ENCODE assay signal across 12 cellular contexts in genomic region chr1:40664167-40664537, GRCh38.
DNase-seq lines count a peak whose midpoint lies in the region; ATAC-seq and TF ChIP-seq lines count a peak whose summit lies in the region.
"Had no signal": no experiment of that assay in that cellular context is flagged by ENCODE, and none has a peak within 500 bp of the region (broad histone marks: within the 10 kb centered on the region; RNA-seq: fewer than 3 reads in every experiment).

No MANE protein-coding gene starts in this region.

- peaks cover 0 to 55% (median 16%) of the 10 kb centered on the region in 11 experiments; a peak in 12 of 22 replicates for H4K20me1 ChIP-seq in BLaER1 treated with 17β-estradiol and CSF1 and Interleukin-3, amounts not matched to agents 10 nM and 100 nM
- H4K20me1 ChIP-seq in DND-41 (ENCODE audit: insufficient read depth, low read length) (peaks cover 37% of the 10 kb centered on the region), OCI-LY3 (ENCODE audit: insufficient read depth, low read length) (no peaks in the 10 kb centered on the region)

- H3K4me3 ChIP-seq in BLaER1 treated with 17β-estradiol and CSF1 and Interleukin-3, amounts not matched to agents 10 nM and 100 nM = peak overlapping the region in 5 of 10 experiments; percentile 65 to 76 (median 70); a peak in 10 of 20 replicates
- peak overlapping the region in 1 of 2 experiments; percentile 81; a peak in 2 of 4 replicates for H3K4me3 ChIP-seq in DND-41 (ENCODE audit: low read depth in 1 of 2, low read length in 2 of 2)
- peak overlapping the region; percentile 87 for H3K4me3 ChIP-seq in OCI-LY3 (ENCODE audit: low read length)
- peak overlapping the region; percentile 81; the same call in 1 of the 2 replicates for H3K4me3 ChIP-seq in iPS-20b (ENCODE audit: low read length)

- no peaks in the 10 kb centered on the region for H3K27me3 ChIP-seq in BLaER1 treated with 17β-estradiol and CSF1 and Interleukin-3, amounts not matched to agents 10 nM and 100 nM
- H3K27me3 ChIP-seq in DND-41 (ENCODE audit: insufficient read depth, low read length, poor library complexity) (no peaks in the 10 kb centered on the region), OCI-LY3 (ENCODE audit: low read depth, low read length) (no peaks in the 10 kb centered on the region), iPS-20b (ENCODE audit: insufficient read depth, low read length) (no peaks in the 10 kb centered on the region)

- H3K4me1 ChIP-seq in BLaER1 treated with 17β-estradiol and CSF1 and Interleukin-3, amounts not matched to agents 10 nM and 100 nM = peaks cover 45 to 87% (median 76%) of the 10 kb centered on the region in 10 experiments
- peaks cover 68% of the 10 kb centered on the region for H3K4me1 ChIP-seq in DND-41 (ENCODE audit: insufficient read depth, low read length)
- H3K4me1 ChIP-seq in OCI-LY3 (ENCODE audit: low read length) = peaks cover 35% of the 10 kb centered on the region
- H3K4me1 ChIP-seq in iPS-20b (ENCODE audit: insufficient read depth, low read length) = peaks cover 19% of the 10 kb centered on the region

- TF ChIP-seq CTCF in DND-41 (IDR thresholded peaks at IDR 0.05; ENCODE audit: borderline replicate concordance, extremely low read depth, low read length, poor library complexity, severe bottlenecking) = no peak
- no peak for TF ChIP-seq CTCF in OCI-LY3 (IDR thresholded peaks at IDR 0.05; ENCODE audit: low read depth, low read length)

- peak; percentile 37 for DNase-seq in DND-41
- no peak for DNase-seq in COLO829 (ENCODE audit: low spot score)
- DNase-seq in NOMO-1 (lab: John Stamatoyannopoulos, UW; ENCODE audit: unreplicated experiment in 2 of 2) = no peak
- DNase-seq in activated gamma-delta T cell treated with Interleukin-2 at 50 U/mL for 16 hours = no peak
- DNase-seq: amygdala, midbrain, NCI-H146 had no signal

- H3K9ac ChIP-seq in BLaER1 treated with 17β-estradiol and CSF1 and Interleukin-3, amounts not matched to agents 10 nM and 100 nM = peak overlapping the region in 7 of 11 experiments; percentile 14 to 82 (median 80); a peak in 11 of 22 replicates
- H3K9ac ChIP-seq in DND-41 (ENCODE audit: low read depth, low read length) = peak overlapping the region; percentile 63
- H3K9ac ChIP-seq in OCI-LY3 (ENCODE audit: low read length) = no peak overlapping the region
- no peak overlapping the region for H3K9ac ChIP-seq in iPS-20b (ENCODE audit: low read depth, low read length)

- ATAC-seq in DND-41 (ENCODE audit: insufficient read depth, low read depth) (no peak), GM21423 (IDR thresholded peaks at IDR 0.05; ENCODE audit: unreplicated experiment) (no peak)

- H3K9me3 ChIP-seq in BLaER1 treated with 17β-estradiol and CSF1 and Interleukin-3, amounts not matched to agents 10 nM and 100 nM (replicated peaks in 1 of 11) = no peaks in the 10 kb centered on the region
- H3K9me3 ChIP-seq in DND-41 (ENCODE audit: insufficient read depth, low read length, severe bottlenecking) (no peaks in the 10 kb centered on the region), OCI-LY3 (ENCODE audit: insufficient read depth, low read length) (no peaks in the 10 kb centered on the region), iPS-20b (ENCODE audit: insufficient read depth, low read depth, low read length) (no peaks in the 10 kb centered on the region)

- H2AFZ ChIP-seq in DND-41 (ENCODE audit: low read depth, low read length) = no peak overlapping the region
- H2AFZ ChIP-seq in OCI-LY3 (ENCODE audit: low read depth, low read length) = no peak overlapping the region

- H3K36me3 ChIP-seq in BLaER1 treated with 17β-estradiol and CSF1 and Interleukin-3, amounts not matched to agents 10 nM and 100 nM = peaks cover 0 to 8% (median 0%) of the 10 kb centered on the region in 11 experiments; a peak in 1 of 22 replicates
- H3K36me3 ChIP-seq in DND-41 (ENCODE audit: insufficient read depth, low read length) = no peaks in the 10 kb centered on the region
- H3K36me3 ChIP-seq in OCI-LY3 (replicated peaks; ENCODE audit: low read depth, low read length) = no peaks in the 10 kb centered on the region
- H3K36me3 ChIP-seq in iPS-20b (ENCODE audit: insufficient read depth, low read depth, low read length) = no peaks in the 10 kb centered on the region; the same call in 1 of the 2 replicates

- peaks cover 17% of the 10 kb centered on the region for H3K79me2 ChIP-seq in DND-41 (ENCODE audit: insufficient read depth, low read length)
- no peaks in the 10 kb centered on the region for H3K79me2 ChIP-seq in OCI-LY3 (ENCODE audit: low read length)

- H3K4me2 ChIP-seq in BLaER1 treated with 17β-estradiol and CSF1 and Interleukin-3, amounts not matched to agents 10 nM and 100 nM = peak overlapping the region; percentile 73 to 100 (median 88)
- peak overlapping the region; percentile 95 for H3K4me2 ChIP-seq in DND-41 (ENCODE audit: insufficient read depth, low read length)
- peak overlapping the region; percentile 71 for H3K4me2 ChIP-seq in OCI-LY3 (ENCODE audit: low read length)

- H3K27ac ChIP-seq in BLaER1 treated with 17β-estradiol and CSF1 and Interleukin-3, amounts not matched to agents 10 nM and 100 nM = peak overlapping the region in 7 of 11 experiments; percentile 26 to 93 (median 86); a peak in 15 of 22 replicates
- H3K27ac ChIP-seq in DND-41 (ENCODE audit: low read length) (peak overlapping the region; percentile 94), OCI-LY3 (ENCODE audit: low read length) (no peak overlapping the region), iPS-20b (ENCODE audit: low read length) (no peak overlapping the region)
- H3K27ac ChIP-seq: HL-60 had no signal

Comparison
In these comparisons a context has a peak if more than half of its experiments do, and no peak if none do; other contexts are left out.
1. H3K27ac ChIP-seq: peak in BLaER1 treated with 17β-estradiol and CSF1 and Interleukin-3, amounts not matched to agents 10 nM and 100 nM (7 of 11) and DND-41 (single experiment); none in OCI-LY3 (single experiment) and iPS-20b (single experiment).
2. H3K9ac ChIP-seq: peak in BLaER1 treated with 17β-estradiol and CSF1 and Interleukin-3, amounts not matched to agents 10 nM and 100 nM (7 of 11) and DND-41 (single experiment); none in OCI-LY3 (single experiment) and iPS-20b (single experiment).
3. Peak in every context shown above with its lines, with median percentiles within 50 percentile points of each other: H3K4me2 ChIP-seq.